In genomic region chr11:82967381-82967780, GRCh38 we compare ENCODE assay signal across 23 cellular contexts.
A peak's percentile ranks its signal among the peaks of the same experiment; 100 is the strongest.
DNase-seq lines count a peak whose midpoint lies in the region; ATAC-seq and TF ChIP-seq lines count a peak whose summit lies in the region.
"Had no signal": no experiment of that assay in that cellular context is flagged by ENCODE, and none has a peak within 500 bp of the region (broad histone marks: within the 10 kb centered on the region; RNA-seq: fewer than 3 reads in every experiment).

No MANE protein-coding gene starts in this region.

- intact Hi-C loops in CD4-positive, alpha-beta T cell (cut with DNase I, micrococcal nuclease), result loop anchor here in 1 of 2 experiments (5.0 kb wide), 1 partner anchor 35 kb away; no protein-coding TSS in a partner anchor
- intact Hi-C loops in OCI-LY7 (cut with micrococcal nuclease; ENCODE audit: unreplicated experiment), result loop anchor here (5.0 kb wide), 1 partner anchor 60 kb away; no protein-coding TSS in a partner anchor

- CTCF ChIA-PET in CD4-positive, alpha-beta T cell (lab: Charles Lee), result no interaction called here
- CTCF ChIA-PET in OCI-LY7 (lab: Charles Lee; ENCODE audit: unreplicated experiment), result no interaction called here

- H3K23ac ChIP-seq in trophoblast cell (ENCODE audit: low read length), result no peak overlapping the region

- H3K9me3 Mint-ChIP-seq in CD4-positive, alpha-beta T cell, result peaks cover 3% of the 10 kb centered on the region
- H3K9me3 Mint-ChIP-seq: CD4-positive, alpha-beta memory T cell; GM23338; H9; HFFc6 had no signal

- no peak overlapping the region for H3K18ac ChIP-seq in trophoblast cell (ENCODE audit: low read length)

- H2BK5ac ChIP-seq in trophoblast cell (ENCODE audit: low read depth, low read length, poor library complexity), result no peak overlapping the region

- POLR2A ChIA-PET in CD4-positive, alpha-beta T cell (lab: Charles Lee), result no interaction called here
- POLR2A ChIA-PET in OCI-LY7 (lab: Charles Lee), result interaction anchor here (0.7 kb wide), 1 partner anchor 89 kb away, joined by 3 read pairs; no protein-coding TSS in a partner anchor

- H3K4me1 ChIP-seq in KMS-11 (ENCODE audit: low read depth, poor library complexity, severe bottlenecking) (peaks cover 64% of the 10 kb centered on the region), OCI-LY7 (ENCODE audit: insufficient read depth, low read length, poor library complexity, severe bottlenecking) (peaks cover 65% of the 10 kb centered on the region), trophoblast cell (ENCODE audit: control insufficient read depth in 1 of 2, insufficient read depth in 2 of 2, low read length in 2 of 2) (no peaks in the 10 kb centered on the region)
- H3K4me1 ChIP-seq: A549, BE2C had no signal

- H3K36me3 ChIP-seq in KMS-11 (ENCODE audit: insufficient read depth), result no peaks in the 10 kb centered on the region
- H3K36me3 ChIP-seq in OCI-LY7 (ENCODE audit: insufficient read depth, low read length), result peaks cover 10% of the 10 kb centered on the region
- H3K36me3 ChIP-seq in trophoblast cell (ENCODE audit: control insufficient read depth in 1 of 2, insufficient read depth in 2 of 2, low read length in 2 of 2), result no peaks in the 10 kb centered on the region
- H3K36me3 ChIP-seq: BE2C; BLaER1 treated with 17β-estradiol and CSF1 and Interleukin-3, amounts not matched to agents 10 nM and 100 nM had no signal

- H3K9me3 ChIP-seq in CD4-positive, alpha-beta T cell (ENCODE audit: control insufficient read depth, low read length), result no peaks in the 10 kb centered on the region
- H3K9me3 ChIP-seq in OCI-LY7 (ENCODE audit: low read length) (peaks cover 20% of the 10 kb centered on the region; the same call in 1 of the 2 replicates), trophoblast cell (ENCODE audit: insufficient read depth, low read depth, low read length) (no peaks in the 10 kb centered on the region)
- H3K9me3 ChIP-seq: A549, BE2C had no signal

- H3K27me3 ChIP-seq in CD4-positive, alpha-beta T cell (ENCODE audit: control insufficient read depth, insufficient read depth, low read length), result no peaks in the 10 kb centered on the region
- H3K27me3 ChIP-seq in KMS-11 (ENCODE audit: insufficient read depth, low read depth) (no peaks in the 10 kb centered on the region), trophoblast cell (ENCODE audit: insufficient read depth, low read length) (no peaks in the 10 kb centered on the region)
- H3K27me3 ChIP-seq: BE2C; BLaER1 treated with 17β-estradiol and CSF1 and Interleukin-3, amounts not matched to agents 10 nM and 100 nM had no signal

- no CpG with 5 or more reads among the region's 4 CpGs for WGBS in trophoblast cell (ENCODE audit: extremely low coverage, insufficient coverage, insufficient read length)

- H3K27ac ChIP-seq in CD4-positive, alpha-beta T cell (ENCODE audit: low read depth, low read length), result no peak overlapping the region
- H3K27ac ChIP-seq in KMS-11 (no peak overlapping the region), OCI-LY7 (ENCODE audit: low read depth, low read length, poor library complexity, severe bottlenecking) (peak overlapping the region; percentile 98), trophoblast cell (ENCODE audit: low read depth, low read length) (no peak overlapping the region)
- H3K27ac ChIP-seq: A549; BLaER1 treated with 17β-estradiol and CSF1 and Interleukin-3, amounts not matched to agents 10 nM and 100 nM had no signal

- H3K9me2 ChIP-seq in OCI-LY7 (ENCODE audit: insufficient read depth, low read length), result no peaks in the 10 kb centered on the region

- no peak overlapping the region for H3K4ac ChIP-seq in trophoblast cell (ENCODE audit: low read depth, low read length)

- H3K4me2 ChIP-seq in KMS-11 (0 out of 2 replicates have a peak overlapping the region, but pooled peaks have one; percentile 7), OCI-LY7 (ENCODE audit: low read length) (no peak overlapping the region), trophoblast cell (ENCODE audit: low read length) (no peak overlapping the region)
- H3K4me2 ChIP-seq: A549; BLaER1 treated with 17β-estradiol and CSF1 and Interleukin-3, amounts not matched to agents 10 nM and 100 nM; GM23338 had no signal

- H3K14ac ChIP-seq in trophoblast cell (ENCODE audit: low read length), result no peak overlapping the region

- H3K9ac ChIP-seq in KMS-11, result no peak overlapping the region
- no peak overlapping the region for H3K9ac ChIP-seq in trophoblast cell (ENCODE audit: low read length)
- H3K9ac ChIP-seq: BLaER1 treated with 17β-estradiol and CSF1 and Interleukin-3, amounts not matched to agents 10 nM and 100 nM had no signal

- BruUV-seq in OCI-LY7 (replicated peaks; lab: Mats Ljungman, UMichigan), result no TSS peak

- no peak overlapping the region for H2AK5ac ChIP-seq in trophoblast cell (ENCODE audit: low read length)

- no peaks in the 10 kb centered on the region for H4K20me1 ChIP-seq in KMS-11 (ENCODE audit: insufficient read depth)
- H4K20me1 ChIP-seq in OCI-LY7 (ENCODE audit: insufficient read depth, low read length), result no peaks in the 10 kb centered on the region
- H4K20me1 ChIP-seq: BLaER1 treated with 17β-estradiol and CSF1 and Interleukin-3, amounts not matched to agents 10 nM and 100 nM had no signal

- no peaks in the 10 kb centered on the region for H3K27me3 Mint-ChIP-seq in CD4-positive, alpha-beta T cell
- H3K27me3 Mint-ChIP-seq: CD4-positive, alpha-beta memory T cell had no signal

- no peak overlapping the region for H3K4me3 Mint-ChIP-seq in CD4-positive, alpha-beta T cell
- H3K4me3 Mint-ChIP-seq: CD14-positive monocyte; CD4-positive, alpha-beta memory T cell; GM23338; H9; HFFc6 had no signal

- no peak overlapping the region for H2AFZ ChIP-seq in KMS-11 (ENCODE audit: low read depth)
- H2AFZ ChIP-seq in OCI-LY7 (ENCODE audit: low read length), result no peak overlapping the region
- no peak overlapping the region for H2AFZ ChIP-seq in trophoblast cell (ENCODE audit: insufficient read depth, low read length, poor library complexity)
- H2AFZ ChIP-seq: GM23338 had no signal

- peaks cover 70% of the 10 kb centered on the region for H3K4me1 Mint-ChIP-seq in CD4-positive, alpha-beta T cell (ENCODE audit: low read depth)
- H3K4me1 Mint-ChIP-seq: GM23338, H9 had no signal

- ATAC-seq in CD4-positive, alpha-beta T cell (ENCODE audit: poor library complexity), result no peak
- ATAC-seq in HG03565 (IDR thresholded peaks at IDR 0.05; ENCODE audit: unreplicated experiment), result no peak
- ATAC-seq: A549, GM23338, HCT116 had no signal

- no peak overlapping the region for H4K8ac ChIP-seq in trophoblast cell (ENCODE audit: low read depth, low read length)

- no peaks in the 10 kb centered on the region for H3K36me3 Mint-ChIP-seq in CD4-positive, alpha-beta T cell (ENCODE audit: low read depth)
- H3K36me3 Mint-ChIP-seq: CD14-positive monocyte had no signal

- TF ChIP-seq CTCF in CD4-positive, alpha-beta T cell (IDR thresholded peaks at IDR 0.05), result no peak
- TF ChIP-seq CTCF in KMS-11 (conservative IDR thresholded peaks at IDR 0.05; ENCODE audit: low read depth, low read length) (no peak), OCI-LY7 (conservative IDR thresholded peaks at IDR 0.05; ENCODE audit: low read length) (no peak)

- peak overlapping the region; percentile 11 for H3K27ac Mint-ChIP-seq in CD4-positive, alpha-beta T cell
- H3K27ac Mint-ChIP-seq: CD4-positive, alpha-beta memory T cell; GM23338; H9; HFFc6 had no signal

- H2BK12ac ChIP-seq in trophoblast cell (ENCODE audit: low read length), result no peak overlapping the region

- no peak overlapping the region for H4K91ac ChIP-seq in trophoblast cell (ENCODE audit: low read depth, low read length)

- H4K12ac ChIP-seq in trophoblast cell (ENCODE audit: low read depth, low read length), result no peak overlapping the region

- H2BK120ac ChIP-seq in trophoblast cell (ENCODE audit: insufficient read depth, low read length, poor library complexity), result no peak overlapping the region

- H3K79me1 ChIP-seq in trophoblast cell (ENCODE audit: low read length), result no peaks in the 10 kb centered on the region

- H3K4me3 ChIP-seq in KMS-11 (IDR thresholded peaks at IDR 0.05; ENCODE audit: insufficient read depth, low read depth, low read length), result no peak overlapping the region
- no peak overlapping the region for H3K4me3 ChIP-seq in OCI-LY7 (ENCODE audit: low read depth, low read length, poor library complexity, severe bottlenecking)
- H3K4me3 ChIP-seq in trophoblast cell (ENCODE audit: low read depth, low read length), result no peak overlapping the region
- H3K4me3 ChIP-seq: A549; BLaER1 treated with 17β-estradiol and CSF1 and Interleukin-3, amounts not matched to agents 10 nM and 100 nM; GM23338 had no signal

- no peaks in the 10 kb centered on the region for H3K79me2 ChIP-seq in KMS-11 (ENCODE audit: insufficient read depth, low read depth)
- peaks cover 4% of the 10 kb centered on the region; the same call in 1 of the 2 replicates for H3K79me2 ChIP-seq in OCI-LY7 (ENCODE audit: insufficient read depth, low read depth, low read length)
- H3K79me2 ChIP-seq in trophoblast cell (ENCODE audit: control insufficient read depth, insufficient read depth, low read length, poor library complexity), result no peaks in the 10 kb centered on the region

- no peak for DNase-seq in CD4-positive, alpha-beta T cell
- DNase-seq in OCI-LY7 (ENCODE audit: low spot score), result no peak
- no peak for DNase-seq in trophoblast cell
- DNase-seq in cerebellar nuclear complex (lab: John Stamatoyannopoulos, UW), result no peak
- DNase-seq: 8988T; ACHN; AML-193; BE2C; Calu3; CD4-positive, alpha-beta memory T cell; COR-L47; DMS53; DMS79 treated with DMSO at 0.1 percent for 48 hours; GF-D8; H9; HFFc6 had no signal
